Comparison of ENCODE assay signal across 1 cellular context in genomic region chr12:104414581-104415305, GRCh38.
TF ChIP-seq lines count a peak whose summit lies in the region.

No MANE protein-coding gene starts in this region.

TF ChIP-seq in H1, 55 proteins besides CTCF, POLR2A, EP300 and RAD21:
- TF ChIP-seq CBX5 (IDR thresholded peaks at IDR 0.05; ENCODE audit: low read depth, low read length): no peak
- no peak for TF ChIP-seq SP2 (IDR thresholded peaks at IDR 0.05; ENCODE audit: low read length)
- TF ChIP-seq YY1 (IDR thresholded peaks at IDR 0.05; ENCODE audit: low read depth, low read length): 0 out of 2 replicates have a peak, but pooled peaks have one; percentile 8
- peak; percentile 87 for TF ChIP-seq NANOG (IDR thresholded peaks at IDR 0.05; ENCODE audit: insufficient read depth, low read depth, low read length, poor library complexity, severe bottlenecking)
- peak; percentile 20; the same call in 1 of the 2 replicates for TF ChIP-seq CREB1 (IDR thresholded peaks at IDR 0.05)
- no peak for TF ChIP-seq BACH1 (IDR thresholded peaks at IDR 0.05; ENCODE audit: low read length)
- 0 out of 2 replicates have a peak, but pooled peaks have one; percentile 69 for TF ChIP-seq SP1 (IDR thresholded peaks at IDR 0.05; ENCODE audit: low read depth, low read length)
- TF ChIP-seq CHD7 (IDR thresholded peaks at IDR 0.05; ENCODE audit: insufficient replicate concordance, low read length): peak; percentile 66
- TF ChIP-seq KDM5A (IDR thresholded peaks at IDR 0.05; ENCODE audit: low read length): no peak
- no peak for TF ChIP-seq SAP30 (IDR thresholded peaks at IDR 0.05; ENCODE audit: insufficient read depth, insufficient replicate concordance, low read length)
- TF ChIP-seq TBP (IDR thresholded peaks at IDR 0.05; ENCODE audit: low read depth, low read length): no peak
- TF ChIP-seq BCL11A (IDR thresholded peaks at IDR 0.05; ENCODE audit: low read depth in 2 of 2, low read length in 2 of 2): peak in 1 of 2 experiments; percentile 88
- TF ChIP-seq TCF12 (IDR thresholded peaks at IDR 0.05; ENCODE audit: low read depth, low read length): peak; percentile 88
- no peak for TF ChIP-seq POLR2AphosphoS5 (IDR thresholded peaks at IDR 0.05; ENCODE audit: low read depth, low read length)
- TF ChIP-seq MAX (IDR thresholded peaks at IDR 0.05): peak; percentile 15; the same call in 1 of the 2 replicates
- TF ChIP-seq ATF3 (IDR thresholded peaks at IDR 0.05; ENCODE audit: insufficient read depth, low read depth, low read length): no peak
- TF ChIP-seq POU5F1 (IDR thresholded peaks at IDR 0.05; ENCODE audit: low read depth, low read length): 0 out of 2 replicates have a peak, but pooled peaks have one; percentile 49
- no peak for TF ChIP-seq CBX8 (IDR thresholded peaks at IDR 0.05; ENCODE audit: borderline replicate concordance, low read depth, low read length)
- TF ChIP-seq CHD2 (IDR thresholded peaks at IDR 0.05; ENCODE audit: low read length): no peak
- no peak for TF ChIP-seq ZNF274 (IDR thresholded peaks at IDR 0.05; ENCODE audit: borderline replicate concordance, extremely low read depth, low read length)
- no peak for TF ChIP-seq CHD1 (IDR thresholded peaks at IDR 0.05; ENCODE audit: low read depth, low read length)
- no peak for TF ChIP-seq PHF8 (conservative IDR thresholded peaks at IDR 0.05; ENCODE audit: low read depth, low read length)
- peak; percentile 39 to 47; a peak in 2 of 4 replicates for TF ChIP-seq HDAC2 (IDR thresholded peaks at IDR 0.05; ENCODE audit: borderline replicate concordance in 1 of 2, low read depth in 2 of 2, low read length in 2 of 2)
- TF ChIP-seq SIRT6 (IDR thresholded peaks at IDR 0.05; ENCODE audit: low read length): no peak
- 0 out of 2 replicates have a peak, but pooled peaks have one; percentile 3 for TF ChIP-seq TEAD4 (IDR thresholded peaks at IDR 0.05; ENCODE audit: low read depth, low read length)
- TF ChIP-seq USF2 (IDR thresholded peaks at IDR 0.05; ENCODE audit: low read length): no peak
- TF ChIP-seq JUND (IDR thresholded peaks at IDR 0.05; ENCODE audit: low read length): peak; percentile 50; the same call in 1 of the 2 replicates
- no peak for TF ChIP-seq EGR1 (IDR thresholded peaks at IDR 0.05; ENCODE audit: borderline replicate concordance, low read depth, low read length)
